ENCODE assay signal across 1 cellular context in genomic region chr10:95800286-95800685, GRCh38.
A peak's percentile ranks its signal among the peaks of the same experiment; 100 is the strongest.
TF ChIP-seq lines count a peak whose summit lies in the region.

No MANE protein-coding gene starts in this region.

TF ChIP-seq in H1, 55 proteins besides CTCF, POLR2A, EP300 and RAD21:
- TF ChIP-seq SP1 (IDR thresholded peaks at IDR 0.05; ENCODE audit: low read depth, low read length) (0 out of 2 replicates have a peak, but pooled peaks have one; percentile 9), TEAD4 (IDR thresholded peaks at IDR 0.05; ENCODE audit: low read depth, low read length) (0 out of 2 replicates have a peak, but pooled peaks have one; percentile 17), CEBPB (IDR thresholded peaks at IDR 0.05; ENCODE audit: low read depth, low read length) (peak; percentile 12; the same call in 1 of the 2 replicates)
